ENCODE assay signal across 12 cellular contexts in the genomic region with DNA sequence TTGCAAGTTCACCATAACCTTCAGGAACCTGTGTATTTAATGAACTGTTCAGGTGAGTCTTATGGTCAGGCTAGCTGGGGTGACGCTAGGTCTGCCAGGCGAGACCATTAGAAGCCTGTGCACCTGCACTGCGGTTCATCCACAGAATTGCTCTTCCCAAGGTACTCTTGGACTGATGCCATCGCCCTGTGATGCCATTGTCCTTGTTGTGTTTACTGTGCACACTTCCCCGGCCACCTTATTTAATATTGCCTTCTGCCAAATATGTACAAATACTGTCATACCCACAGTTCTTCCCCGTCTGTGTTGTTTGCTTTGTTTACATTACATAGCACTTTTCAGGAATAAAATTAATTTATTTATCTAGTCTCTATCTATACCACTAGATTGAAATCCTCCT.
"Had no signal": no experiment of that assay in that cellular context is flagged by ENCODE, and none has a peak within 500 bp of the region (broad histone marks: within the 10 kb centered on the region; RNA-seq: fewer than 3 reads in every experiment).

No MANE protein-coding gene starts in this region.

- ATAC-seq: esophagus mucosa; naive thymus-derived CD8-positive, alpha-beta T cell had no signal

- H3K4me3 ChIP-seq: coronary artery, pancreas, sigmoid colon, thoracic aorta had no signal

- DNase-seq: activated B cell treated with CpG ODN at 0.5 μM for 24 hours; activated CD4-positive, alpha-beta T cell treated with anti-CD3 and anti-CD28 coated beads, Interleukin-2, amount 10 ng/mL, durations not matched to agents 24 days and 14 days; anterior cingulate cortex; brain microvascular endothelial cell; islet precursor cell; naive thymus-derived CD8-positive, alpha-beta T cell; pancreas; sigmoid colon; stimulated activated CD4-positive, alpha-beta T cell treated with anti-CD3 and anti-CD28 coated beads, Interleukin-1b, Interleukin-23, amount 100 ng/mL, for 48 hours had no signal
